Comparison of ENCODE assay signal across 1 cellular context in the genomic region with DNA sequence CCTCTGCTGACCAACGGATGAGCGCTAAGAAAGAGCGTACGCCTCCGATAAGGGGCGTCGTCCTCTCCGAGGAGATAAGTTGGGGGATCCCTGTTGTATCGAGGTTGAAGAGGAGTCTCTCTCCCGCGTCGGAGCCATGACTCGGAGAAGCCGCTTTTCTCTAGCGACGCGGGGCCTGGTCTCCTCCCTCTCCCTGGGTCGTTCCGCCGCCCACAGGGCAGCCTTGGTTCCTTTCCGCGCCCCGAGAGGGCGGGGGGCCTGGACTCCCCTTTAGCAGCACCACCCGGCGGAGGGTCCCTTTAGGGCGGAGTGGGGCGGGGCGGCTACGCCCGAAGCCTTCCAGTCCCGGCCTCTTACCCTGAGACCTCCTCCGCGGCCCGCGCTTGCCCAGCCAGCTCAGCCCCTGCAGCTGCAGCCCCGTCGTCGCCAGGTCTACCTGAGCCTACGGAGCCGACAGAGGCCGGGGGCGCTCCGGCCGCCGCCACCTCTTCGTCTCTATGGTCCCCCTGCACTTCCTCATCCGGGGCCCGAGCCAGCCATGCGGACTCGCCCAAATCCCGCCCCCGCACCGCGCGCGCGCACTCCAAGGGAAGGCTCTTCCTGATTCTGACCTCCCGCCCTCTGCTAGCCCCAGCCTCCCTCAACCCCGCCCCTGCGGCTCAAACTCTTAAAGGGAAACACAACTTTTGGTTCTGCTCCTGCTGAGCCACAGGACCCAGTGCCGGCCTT.
TF ChIP-seq lines count a peak whose summit lies in the region.

A gene (minus strand): TSS at position 497 of the 729 bp plus-strand sequence. CDS start 11,272 bp downstream, outside the sequence.

TF ChIP-seq in HEK293, 187 proteins besides CTCF, POLR2A, EP300 and RAD21 (continued from another document):
- TF ChIP-seq, protein P1, sequence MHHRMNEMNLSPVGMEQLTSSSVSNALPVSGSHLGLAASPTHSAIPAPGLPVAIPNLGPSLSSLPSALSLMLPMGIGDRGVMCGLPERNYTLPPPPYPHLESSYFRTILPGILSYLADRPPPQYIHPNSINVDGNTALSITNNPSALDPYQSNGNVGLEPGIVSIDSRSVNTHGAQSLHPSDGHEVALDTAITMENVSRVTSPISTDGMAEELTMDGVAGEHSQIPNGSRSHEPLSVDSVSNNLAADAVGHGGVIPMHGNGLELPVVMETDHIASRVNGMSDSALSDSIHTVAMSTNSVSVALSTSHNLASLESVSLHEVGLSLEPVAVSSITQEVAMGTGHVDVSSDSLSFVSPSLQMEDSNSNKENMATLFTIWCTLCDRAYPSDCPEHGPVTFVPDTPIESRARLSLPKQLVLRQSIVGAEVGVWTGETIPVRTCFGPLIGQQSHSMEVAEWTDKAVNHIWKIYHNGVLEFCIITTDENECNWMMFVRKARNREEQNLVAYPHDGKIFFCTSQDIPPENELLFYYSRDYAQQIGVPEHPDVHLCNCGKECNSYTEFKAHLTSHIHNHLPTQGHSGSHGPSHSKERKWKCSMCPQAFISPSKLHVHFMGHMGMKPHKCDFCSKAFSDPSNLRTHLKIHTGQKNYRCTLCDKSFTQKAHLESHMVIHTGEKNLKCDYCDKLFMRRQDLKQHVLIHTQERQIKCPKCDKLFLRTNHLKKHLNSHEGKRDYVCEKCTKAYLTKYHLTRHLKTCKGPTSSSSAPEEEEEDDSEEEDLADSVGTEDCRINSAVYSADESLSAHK (tag by site-specific recombination; IDR thresholded peaks at IDR 0.05): no peak; the same call in 1 of the 2 replicates
